In genomic region chr4:147731611-147732515, GRCh38 we compare ENCODE assay signal across 8 cellular contexts. TPM values are rescaled to one million over a fixed set of nuclear protein-coding genes. Genes with fewer than 3 reads are reported as not detected.
DNase-seq lines count a peak whose midpoint lies in the region; ATAC-seq and TF ChIP-seq lines count a peak whose summit lies in the region.

ARHGAP10 (plus strand) TSS chr4:147732088; CDS start chr4:147732302, 214 bp downstream.

- no TSS peak for BruUV-seq in Panc1 (replicated peaks; lab: Mats Ljungman, UMichigan)

- POLR2A ChIA-PET in Panc1 (lab: Charles Lee), result interaction anchor here (0.6 to 0.7 kb wide), 2 partner anchors 49 to 56 kb away, joined by 5 to 18 read pairs; no protein-coding TSS in a partner anchor

- peak within 1 kb of the TSS; percentile 96 for H3K4me3 Mint-ChIP-seq in activated T-helper 2 cell treated with anti-CD3 and anti-CD28 coated beads, Interferon-gamma antibody, Interleukin-2, Interleukin-4, amounts not matched to agents 10 μg/mL and 5 μg/mL and 100 μg/mL, durations not matched to agents 14 hours and 24 hours and 36 hours (ENCODE audit: low read depth)
- peak within 1 kb of the TSS; percentile 93 for H3K4me3 Mint-ChIP-seq in neural crest cell

- intact Hi-C loops in Panc1 (cut with micrococcal nuclease; ENCODE audit: unreplicated experiment), result no loop called here
- intact Hi-C loops in activated T-helper 2 cell treated with anti-CD3 and anti-CD28 coated beads, Interferon-gamma antibody, Interleukin-2, Interleukin-4, amounts not matched to agents 10 μg/mL and 5 μg/mL and 100 μg/mL, durations not matched to agents 14 hours and 24 hours and 36 hours (cut with micrococcal nuclease), result loop anchor here (1.0 to 5.0 kb wide), 3 partner anchors 115 to 134 kb away; partner anchors contain the start of gene TMEM184C

- peak within 1 kb of the TSS; percentile 93 for H3K9ac ChIP-seq in stomach smooth muscle (ENCODE audit: low read length in 2 of 2)

- H3K9me3 Mint-ChIP-seq in activated T-helper 2 cell treated with anti-CD3 and anti-CD28 coated beads, Interferon-gamma antibody, Interleukin-2, Interleukin-4, amounts not matched to agents 10 μg/mL and 5 μg/mL and 100 μg/mL, durations not matched to agents 14 hours and 24 hours and 36 hours, result no peaks in the 10 kb centered on the region
- no peaks in the 10 kb centered on the region for H3K9me3 Mint-ChIP-seq in neural crest cell

- peaks cover 18% of the 10 kb centered on the region for H3K27me3 Mint-ChIP-seq in activated T-helper 2 cell treated with anti-CD3 and anti-CD28 coated beads, Interferon-gamma antibody, Interleukin-2, Interleukin-4, amounts not matched to agents 10 μg/mL and 5 μg/mL and 100 μg/mL, durations not matched to agents 14 hours and 24 hours and 36 hours (ENCODE audit: low read depth)
- H3K27me3 Mint-ChIP-seq in neural crest cell (ENCODE audit: low read depth), result peaks cover 96% of the 10 kb centered on the region

- in situ Hi-C loops in Panc1 (cut with HindIII; ENCODE audit: low pct_unique_long_range_greater_than_20kb, low sequenced_read_pairs), result no loop called here

- ATAC-seq in GM18873 (IDR thresholded peaks at IDR 0.05; ENCODE audit: low FRiP score, unreplicated experiment) (peak; percentile 39), HG03108 (IDR thresholded peaks at IDR 0.05; ENCODE audit: unreplicated experiment) (peak; percentile 56), Panc1 (peak; percentile 91)

- H3K27me3 ChIP-seq in Panc1 (ENCODE audit: control insufficient read depth, insufficient read depth, low read length) (no peaks in the 10 kb centered on the region), stomach smooth muscle (ENCODE audit: control insufficient read depth in 1 of 2, insufficient read depth in 2 of 2, low read length in 2 of 2) (no peaks in the 10 kb centered on the region)

- H3K4me1 Mint-ChIP-seq in activated T-helper 2 cell treated with anti-CD3 and anti-CD28 coated beads, Interferon-gamma antibody, Interleukin-2, Interleukin-4, amounts not matched to agents 10 μg/mL and 5 μg/mL and 100 μg/mL, durations not matched to agents 14 hours and 24 hours and 36 hours (ENCODE audit: low read depth), result peaks cover 44% of the 10 kb centered on the region
- peaks cover 22% of the 10 kb centered on the region for H3K4me1 Mint-ChIP-seq in neural crest cell

- CTCF ChIA-PET in Panc1 (lab: Charles Lee), result interaction anchor here (1.7 kb wide), 1 partner anchor 135 kb away, joined by 8 read pairs; no protein-coding TSS in a partner anchor

- TF ChIP-seq CTCF in AG09319 (IDR thresholded peaks at IDR 0.05; ENCODE audit: low read depth, low read length) (no peak), Panc1 (IDR thresholded peaks at IDR 0.05) (no peak), fibroblast of mammary gland (conservative IDR thresholded peaks at IDR 0.05; ENCODE audit: control insufficient read depth, insufficient read depth, low read depth, low read length) (no peak), neural crest cell (conservative IDR thresholded peaks at IDR 0.05) (no peak)

- H3K9me3 ChIP-seq in Panc1 (ENCODE audit: control insufficient read depth, insufficient read depth, low read depth, low read length) (no peaks in the 10 kb centered on the region), stomach smooth muscle (ENCODE audit: control insufficient read depth in 2 of 2, low read length in 2 of 2) (no peaks in the 10 kb centered on the region)

- H3K4me1 ChIP-seq in Panc1 (ENCODE audit: control insufficient read depth, insufficient read depth, low read length), result peaks cover 20% of the 10 kb centered on the region
- peaks cover 12% of the 10 kb centered on the region for H3K4me1 ChIP-seq in stomach smooth muscle (ENCODE audit: control insufficient read depth, insufficient read depth, low read length)

- H3K4me3 ChIP-seq in Panc1 (ENCODE audit: low read depth in 2 of 2, low read length in 2 of 2) (peak within 1 kb of the TSS; percentile 71 to 88), fibroblast of mammary gland (ENCODE audit: control insufficient read depth, low read depth, low read length) (peak within 1 kb of the TSS; percentile 90), stomach smooth muscle (ENCODE audit: low read length in 2 of 2) (peak within 1 kb of the TSS; percentile 97 to 98)

- DNase-seq in AG09319 (ENCODE audit: extremely low read depth, low read depth) (peak; percentile 69), Panc1 (ENCODE audit: low read depth, low spot score) (no peak), fibroblast of mammary gland (ENCODE audit: low read depth) (peak; percentile 77), neural crest cell (ENCODE audit: low read depth, low spot score) (peak; percentile 35)
- DNase-seq in activated T-helper 2 cell treated with anti-CD3 and anti-CD28 coated beads, Interferon-gamma antibody, Interleukin-2, Interleukin-4, amounts not matched to agents 10 μg/mL and 5 μg/mL and 100 μg/mL, durations not matched to agents 14 hours and 24 hours and 36 hours (ENCODE audit: low spot score), result peak; percentile 59

- H3K27ac ChIP-seq in Panc1 (ENCODE audit: low read length), result peak within 1 kb of the TSS; percentile 83
- H3K27ac ChIP-seq in stomach smooth muscle (ENCODE audit: low read length), result peak within 1 kb of the TSS; percentile 90

- H3K36me3 Mint-ChIP-seq in activated T-helper 2 cell treated with anti-CD3 and anti-CD28 coated beads, Interferon-gamma antibody, Interleukin-2, Interleukin-4, amounts not matched to agents 10 μg/mL and 5 μg/mL and 100 μg/mL, durations not matched to agents 14 hours and 24 hours and 36 hours (ENCODE audit: low read depth), result peaks cover 2% of the 10 kb centered on the region
- H3K36me3 Mint-ChIP-seq in neural crest cell (ENCODE audit: low read depth), result no peaks in the 10 kb centered on the region

- H3K27ac Mint-ChIP-seq in activated T-helper 2 cell treated with anti-CD3 and anti-CD28 coated beads, Interferon-gamma antibody, Interleukin-2, Interleukin-4, amounts not matched to agents 10 μg/mL and 5 μg/mL and 100 μg/mL, durations not matched to agents 14 hours and 24 hours and 36 hours, result peak within 1 kb of the TSS; percentile 91
- H3K27ac Mint-ChIP-seq in neural crest cell (ENCODE audit: unreplicated experiment), result no peak within 1 kb of the TSS

- H3K36me3 ChIP-seq in Panc1 (ENCODE audit: control insufficient read depth, insufficient read depth, low read length) (no peaks in the 10 kb centered on the region), stomach smooth muscle (ENCODE audit: control insufficient read depth in 2 of 2, insufficient read depth in 2 of 2, low read length in 2 of 2) (no peaks in the 10 kb centered on the region)

RNA-seq across cellular contexts. Expression of gene ARHGAP10, which starts in this region (rescaled TPM):
- total RNA-seq in Panc1 (2021; ENCODE audit: unreplicated experiment) (11.7 TPM), neural crest cell (4.0 and 4.2 TPM in 2 replicates)
- polyA plus RNA-seq in Panc1 (2012; ENCODE audit: insufficient read length), result 6.9 TPM
- total RNA-seq in activated T-helper 2 cell treated with anti-CD3 and anti-CD28 coated beads, Interferon-gamma antibody, Interleukin-2, Interleukin-4, amounts not matched to agents 10 μg/mL and 5 μg/mL and 100 μg/mL, durations not matched to agents 14 hours and 24 hours and 36 hours, result 18.5 TPM in 2 replicates

Comparison
In these comparisons a context has a peak if more than half of its experiments do, and no peak if none do; other contexts are left out.
1. ATAC-seq: peak in every context shown above with its lines; median percentile 91 in Panc1; 56 in HG03108; 39 in GM18873.